ENCODE assay signal across 1 cellular context in genomic region chr2:74767618-74768017, GRCh38.
TF ChIP-seq lines count a peak whose summit lies in the region.

No MANE protein-coding gene starts in this region.

TF ChIP-seq in HepG2, 621 proteins besides CTCF, POLR2A, EP300 and RAD21 (continued from another document and continues in another):
- TF ChIP-seq XBP1 (CRISPR knock-in tag; IDR thresholded peaks at IDR 0.05) (no peak), TP53 (CRISPR knock-in tag; conservative IDR thresholded peaks at IDR 0.05) (no peak), GTF2F1 (IDR thresholded peaks at IDR 0.05; ENCODE audit: low read length) (no peak), ZKSCAN5 (CRISPR knock-in tag; IDR thresholded peaks at IDR 0.05) (no peak), ZBTB42 (CRISPR knock-in tag; IDR thresholded peaks at IDR 0.05) (no peak), NFAT5 (CRISPR knock-in tag; IDR thresholded peaks at IDR 0.05) (no peak), POGZ (CRISPR knock-in tag; IDR thresholded peaks at IDR 0.05) (0 out of 2 replicates have a peak, but pooled peaks have one; percentile 18), CREM (IDR thresholded peaks at IDR 0.05) (no peak), CREM (CRISPR knock-in tag; IDR thresholded peaks at IDR 0.05) (no peak), ZC3H13 (CRISPR knock-in tag; IDR thresholded peaks at IDR 0.05) (no peak), FOXA3 (CRISPR knock-in tag; IDR thresholded peaks at IDR 0.05) (peak; percentile 22; the same call in 1 of the 2 replicates), CCAR2 (optimal IDR thresholded peaks at IDR 0.05; ENCODE audit: low read depth, low read length) (no peak), ZNF576 (CRISPR knock-in tag; IDR thresholded peaks at IDR 0.05) (no peak), ZFP62 (CRISPR knock-in tag; IDR thresholded peaks at IDR 0.05) (no peak), GLI4 (CRISPR knock-in tag; IDR thresholded peaks at IDR 0.05; ENCODE audit: borderline replicate concordance) (no peak), HMG20A (CRISPR knock-in tag; IDR thresholded peaks at IDR 0.05; ENCODE audit: borderline replicate concordance) (peak; percentile 68; the same call in 1 of the 2 replicates), PLSCR1 (CRISPR knock-in tag; IDR thresholded peaks at IDR 0.05; ENCODE audit: borderline replicate concordance) (no peak), ZNF7 (CRISPR knock-in tag; IDR thresholded peaks at IDR 0.05) (peak; percentile 60; the same call in 1 of the 2 replicates), GRHL1 (CRISPR knock-in tag; conservative IDR thresholded peaks at IDR 0.05) (no peak), ZBTB7B (CRISPR knock-in tag; IDR thresholded peaks at IDR 0.05) (0 out of 2 replicates have a peak, but pooled peaks have one; percentile 16), RNF219 (CRISPR knock-in tag; IDR thresholded peaks at IDR 0.05) (no peak), ZMAT5 (CRISPR knock-in tag; IDR thresholded peaks at IDR 0.05; ENCODE audit: borderline replicate concordance, low read depth) (no peak), NFIC (IDR thresholded peaks at IDR 0.05; ENCODE audit: low read length) (peak; percentile 19; the same call in 1 of the 2 replicates), ZNF121 (CRISPR knock-in tag; IDR thresholded peaks at IDR 0.05) (no peak), KLF12 (CRISPR knock-in tag; IDR thresholded peaks at IDR 0.05; ENCODE audit: borderline replicate concordance) (no peak), BCL6 (CRISPR knock-in tag; IDR thresholded peaks at IDR 0.05) (0 out of 2 replicates have a peak, but pooled peaks have one; percentile 46), TAF1 (CRISPR knock-in tag; IDR thresholded peaks at IDR 0.05) (no peak), CBX2 (IDR thresholded peaks at IDR 0.05; ENCODE audit: low read depth, low read length) (no peak), CBX2 (CRISPR knock-in tag; IDR thresholded peaks at IDR 0.05; ENCODE audit: low read depth) (no peak), CEBPB (IDR thresholded peaks at IDR 0.05; ENCODE audit: borderline replicate concordance, low read depth, low read length) (no peak), ZMYM4 (CRISPR knock-in tag; IDR thresholded peaks at IDR 0.05) (no peak), HCFC1 (IDR thresholded peaks at IDR 0.05; ENCODE audit: low read depth, low read length) (no peak), ZMYM2 (CRISPR knock-in tag; IDR thresholded peaks at IDR 0.05) (no peak), AKAP8 (CRISPR knock-in tag; IDR thresholded peaks at IDR 0.05) (no peak), HOXA3 (CRISPR knock-in tag; IDR thresholded peaks at IDR 0.05) (no peak), ELF3 (CRISPR knock-in tag; IDR thresholded peaks at IDR 0.05) (peak; percentile 36; the same call in 1 of the 2 replicates), ZNF329 (CRISPR knock-in tag; IDR thresholded peaks at IDR 0.05; ENCODE audit: low read depth) (no peak), ZNF282 (IDR thresholded peaks at IDR 0.05; ENCODE audit: partially characterized antibody) (no peak), MAF1 (CRISPR knock-in tag; IDR thresholded peaks at IDR 0.05; ENCODE audit: borderline replicate concordance) (no peak), ZNF441 (CRISPR knock-in tag; IDR thresholded peaks at IDR 0.05; ENCODE audit: borderline replicate concordance) (no peak), SOX5 (CRISPR knock-in tag; IDR thresholded peaks at IDR 0.05; ENCODE audit: borderline replicate concordance) (peak; percentile 69; the same call in 1 of the 2 replicates)
- TF ChIP-seq, protein P1, sequence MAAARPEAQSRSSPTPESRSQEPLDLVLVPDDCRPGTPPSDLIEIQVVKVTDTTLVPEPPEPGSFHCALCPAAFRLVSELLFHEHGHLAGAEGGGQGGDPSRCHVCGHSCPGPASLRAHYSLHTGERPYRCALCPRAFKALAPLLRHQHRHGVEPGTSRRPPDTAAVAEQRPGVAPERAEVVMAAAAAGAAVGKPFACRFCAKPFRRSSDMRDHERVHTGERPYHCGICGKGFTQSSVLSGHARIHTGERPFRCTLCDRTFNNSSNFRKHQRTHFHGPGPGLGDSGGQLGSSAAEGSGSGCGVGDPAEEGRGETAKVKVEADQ (CRISPR knock-in tag; IDR thresholded peaks at IDR 0.05; ENCODE audit: borderline replicate concordance), result no peak
- TF ChIP-seq, protein P2, sequence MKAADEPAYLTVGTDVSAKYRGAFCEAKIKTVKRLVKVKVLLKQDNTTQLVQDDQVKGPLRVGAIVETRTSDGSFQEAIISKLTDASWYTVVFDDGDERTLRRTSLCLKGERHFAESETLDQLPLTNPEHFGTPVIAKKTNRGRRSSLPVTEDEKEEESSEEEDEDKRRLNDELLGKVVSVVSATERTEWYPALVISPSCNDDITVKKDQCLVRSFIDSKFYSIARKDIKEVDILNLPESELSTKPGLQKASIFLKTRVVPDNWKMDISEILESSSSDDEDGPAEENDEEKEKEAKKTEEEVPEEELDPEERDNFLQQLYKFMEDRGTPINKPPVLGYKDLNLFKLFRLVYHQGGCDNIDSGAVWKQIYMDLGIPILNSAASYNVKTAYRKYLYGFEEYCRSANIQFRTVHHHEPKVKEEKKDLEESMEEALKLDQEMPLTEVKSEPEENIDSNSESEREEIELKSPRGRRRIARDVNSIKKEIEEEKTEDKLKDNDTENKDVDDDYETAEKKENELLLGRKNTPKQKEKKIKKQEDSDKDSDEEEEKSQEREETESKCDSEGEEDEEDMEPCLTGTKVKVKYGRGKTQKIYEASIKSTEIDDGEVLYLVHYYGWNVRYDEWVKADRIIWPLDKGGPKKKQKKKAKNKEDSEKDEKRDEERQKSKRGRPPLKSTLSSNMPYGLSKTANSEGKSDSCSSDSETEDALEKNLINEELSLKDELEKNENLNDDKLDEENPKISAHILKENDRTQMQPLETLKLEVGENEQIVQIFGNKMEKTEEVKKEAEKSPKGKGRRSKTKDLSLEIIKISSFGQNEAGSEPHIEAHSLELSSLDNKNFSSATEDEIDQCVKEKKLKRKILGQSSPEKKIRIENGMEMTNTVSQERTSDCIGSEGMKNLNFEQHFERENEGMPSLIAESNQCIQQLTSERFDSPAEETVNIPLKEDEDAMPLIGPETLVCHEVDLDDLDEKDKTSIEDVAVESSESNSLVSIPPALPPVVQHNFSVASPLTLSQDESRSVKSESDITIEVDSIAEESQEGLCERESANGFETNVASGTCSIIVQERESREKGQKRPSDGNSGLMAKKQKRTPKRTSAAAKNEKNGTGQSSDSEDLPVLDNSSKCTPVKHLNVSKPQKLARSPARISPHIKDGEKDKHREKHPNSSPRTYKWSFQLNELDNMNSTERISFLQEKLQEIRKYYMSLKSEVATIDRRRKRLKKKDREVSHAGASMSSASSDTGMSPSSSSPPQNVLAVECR (CRISPR knock-in tag; IDR thresholded peaks at IDR 0.05; ENCODE audit: borderline replicate concordance), result no peak
- TF ChIP-seq, protein P3, sequence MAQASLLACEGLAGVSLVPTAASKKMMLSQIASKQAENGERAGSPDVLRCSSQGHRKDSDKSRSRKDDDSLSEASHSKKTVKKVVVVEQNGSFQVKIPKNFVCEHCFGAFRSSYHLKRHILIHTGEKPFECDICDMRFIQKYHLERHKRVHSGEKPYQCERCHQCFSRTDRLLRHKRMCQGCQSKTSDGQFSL (CRISPR knock-in tag; IDR thresholded peaks at IDR 0.05), result no peak
- TF ChIP-seq, protein P4, sequence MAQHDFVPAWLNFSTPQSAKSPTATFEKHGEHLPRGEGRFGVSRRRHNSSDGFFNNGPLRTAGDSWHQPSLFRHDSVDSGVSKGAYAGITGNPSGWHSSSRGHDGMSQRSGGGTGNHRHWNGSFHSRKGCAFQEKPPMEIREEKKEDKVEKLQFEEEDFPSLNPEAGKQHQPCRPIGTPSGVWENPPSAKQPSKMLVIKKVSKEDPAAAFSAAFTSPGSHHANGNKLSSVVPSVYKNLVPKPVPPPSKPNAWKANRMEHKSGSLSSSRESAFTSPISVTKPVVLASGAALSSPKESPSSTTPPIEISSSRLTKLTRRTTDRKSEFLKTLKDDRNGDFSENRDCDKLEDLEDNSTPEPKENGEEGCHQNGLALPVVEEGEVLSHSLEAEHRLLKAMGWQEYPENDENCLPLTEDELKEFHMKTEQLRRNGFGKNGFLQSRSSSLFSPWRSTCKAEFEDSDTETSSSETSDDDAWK (CRISPR knock-in tag; IDR thresholded peaks at IDR 0.05), result no peak
- TF ChIP-seq, protein P5, sequence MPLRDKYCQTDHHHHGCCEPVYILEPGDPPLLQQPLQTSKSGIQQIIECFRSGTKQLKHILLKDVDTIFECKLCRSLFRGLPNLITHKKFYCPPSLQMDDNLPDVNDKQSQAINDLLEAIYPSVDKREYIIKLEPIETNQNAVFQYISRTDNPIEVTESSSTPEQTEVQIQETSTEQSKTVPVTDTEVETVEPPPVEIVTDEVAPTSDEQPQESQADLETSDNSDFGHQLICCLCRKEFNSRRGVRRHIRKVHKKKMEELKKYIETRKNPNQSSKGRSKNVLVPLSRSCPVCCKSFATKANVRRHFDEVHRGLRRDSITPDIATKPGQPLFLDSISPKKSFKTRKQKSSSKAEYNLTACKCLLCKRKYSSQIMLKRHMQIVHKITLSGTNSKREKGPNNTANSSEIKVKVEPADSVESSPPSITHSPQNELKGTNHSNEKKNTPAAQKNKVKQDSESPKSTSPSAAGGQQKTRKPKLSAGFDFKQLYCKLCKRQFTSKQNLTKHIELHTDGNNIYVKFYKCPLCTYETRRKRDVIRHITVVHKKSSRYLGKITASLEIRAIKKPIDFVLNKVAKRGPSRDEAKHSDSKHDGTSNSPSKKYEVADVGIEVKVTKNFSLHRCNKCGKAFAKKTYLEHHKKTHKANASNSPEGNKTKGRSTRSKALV (CRISPR knock-in tag; IDR thresholded peaks at IDR 0.05), result no peak
